ENCODE assay signal across 8 cellular contexts in the genomic region with DNA sequence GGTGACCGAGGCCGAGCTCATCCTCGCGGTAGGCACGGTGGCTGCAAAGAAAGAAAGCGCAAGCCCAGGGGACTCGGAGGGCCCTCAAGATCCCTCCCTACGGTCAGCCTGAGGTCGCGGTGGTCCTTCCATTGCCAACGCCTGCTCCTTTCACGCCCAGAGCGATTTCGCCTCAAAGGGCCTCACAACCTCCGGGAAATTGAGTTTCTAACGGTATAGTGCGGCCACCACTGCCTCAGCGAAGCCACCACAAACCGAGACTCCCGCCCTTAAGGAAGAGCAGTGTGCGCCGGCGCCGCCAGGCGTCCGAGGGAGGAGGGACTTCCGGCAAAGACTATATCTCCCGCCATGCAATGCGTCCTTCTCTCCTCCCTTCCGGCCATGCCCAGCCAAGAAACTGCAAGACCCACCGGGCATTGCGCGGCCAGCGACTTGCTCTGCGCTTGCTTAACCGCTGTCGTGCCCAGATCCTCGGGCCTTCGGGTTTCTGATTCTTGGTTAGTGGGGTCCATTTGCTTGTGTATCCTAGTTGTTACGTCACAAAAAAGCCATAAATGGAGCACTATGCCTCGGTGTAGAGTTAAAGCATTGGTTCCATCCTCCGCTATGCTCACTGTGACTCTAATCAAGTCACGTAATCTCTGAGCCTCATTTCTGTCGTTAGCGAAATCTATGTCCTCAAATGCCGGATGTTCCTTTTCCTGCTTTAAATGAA. TPM values are rescaled to one million over a fixed set of nuclear protein-coding genes. Genes with fewer than 3 reads are reported as not detected.
DNase-seq lines count a peak whose midpoint lies in the region; ATAC-seq and TF ChIP-seq lines count a peak whose summit lies in the region.

A gene with protein sequence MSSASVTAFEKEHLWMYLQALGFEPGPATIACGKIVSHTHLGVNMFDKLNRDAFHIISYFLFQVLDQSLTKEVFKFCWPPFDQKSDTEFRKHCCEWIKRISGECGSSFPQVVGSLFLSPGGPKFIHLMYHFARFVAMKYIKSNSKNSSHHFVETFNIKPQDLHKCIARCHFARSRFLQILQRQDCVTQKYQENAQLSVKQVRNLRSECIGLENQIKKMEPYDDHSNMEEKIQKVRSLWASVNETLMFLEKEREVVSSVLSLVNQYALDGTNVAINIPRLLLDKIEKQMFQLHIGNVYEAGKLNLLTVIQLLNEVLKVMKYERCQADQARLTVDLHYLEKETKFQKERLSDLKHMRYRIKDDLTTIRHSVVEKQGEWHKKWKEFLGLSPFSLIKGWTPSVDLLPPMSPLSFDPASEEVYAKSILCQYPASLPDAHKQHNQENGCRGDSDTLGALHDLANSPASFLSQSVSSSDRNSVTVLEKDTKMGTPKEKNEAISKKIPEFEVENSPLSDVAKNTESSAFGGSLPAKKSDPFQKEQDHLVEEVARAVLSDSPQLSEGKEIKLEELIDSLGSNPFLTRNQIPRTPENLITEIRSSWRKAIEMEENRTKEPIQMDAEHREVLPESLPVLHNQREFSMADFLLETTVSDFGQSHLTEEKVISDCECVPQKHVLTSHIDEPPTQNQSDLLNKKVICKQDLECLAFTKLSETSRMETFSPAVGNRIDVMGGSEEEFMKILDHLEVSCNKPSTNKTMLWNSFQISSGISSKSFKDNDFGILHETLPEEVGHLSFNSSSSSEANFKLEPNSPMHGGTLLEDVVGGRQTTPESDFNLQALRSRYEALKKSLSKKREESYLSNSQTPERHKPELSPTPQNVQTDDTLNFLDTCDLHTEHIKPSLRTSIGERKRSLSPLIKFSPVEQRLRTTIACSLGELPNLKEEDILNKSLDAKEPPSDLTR (minus strand): TSS at position 274 of the 715 bp plus-strand sequence. CDS start 253 bp downstream, at position 21.

- H3K9me2 ChIP-seq in PC-3 (replicated peaks; ENCODE audit: low read length): no peaks in the 10 kb centered on the region

- TSS peak; percentile 98 for BruUV-seq in PC-3 (replicated peaks; lab: Mats Ljungman, UMichigan)

- peak within 1 kb of the TSS; percentile 83 for H3K4me3 ChIP-seq in PC-3 (ENCODE audit: low read length)
- peak within 1 kb of the TSS; percentile 75 for H3K4me3 ChIP-seq in epithelial cell of esophagus (ENCODE audit: low read length)
- peak within 1 kb of the TSS; percentile 70 for H3K4me3 ChIP-seq in mononuclear cell (ENCODE audit: low read length)

- H3F3A ChIP-seq in PC-3 (ENCODE audit: low read length, unreplicated experiment): no peaks in the 10 kb centered on the region

- CTCF ChIA-PET in PC-3 (lab: Charles Lee): no interaction called here

- peaks cover 7% of the 10 kb centered on the region; the same call in 1 of the 2 replicates for H3K4me1 ChIP-seq in PC-3 (ENCODE audit: insufficient read depth, low read length)
- H3K4me1 ChIP-seq in mononuclear cell (ENCODE audit: insufficient read depth, low read length): peaks cover 25% of the 10 kb centered on the region

- peak within 1 kb of the TSS; percentile 92 for H3K4me2 ChIP-seq in PC-3 (ENCODE audit: low read length)

- no peak for TF ChIP-seq EP300 in Ishikawa (IDR thresholded peaks at IDR 0.05; ENCODE audit: borderline replicate concordance)

- H2AFZ ChIP-seq in PC-3 (ENCODE audit: low read length): peak within 1 kb of the TSS; percentile 93

- POLR2A ChIA-PET in PC-3 (lab: Charles Lee; ENCODE audit: unreplicated experiment): interaction anchor here (0.6 kb wide), 1 partner anchor 93 kb away, joined by 3 read pairs; no protein-coding TSS in a partner anchor

- peak within 1 kb of the TSS; percentile 88 for H3K9ac ChIP-seq in PC-3 (ENCODE audit: low read length)

- no peaks in the 10 kb centered on the region for H3K36me3 ChIP-seq in PC-3 (ENCODE audit: low read depth, low read length)

- peak; percentile 97 for DNase-seq in DMS53 (lab: John Stamatoyannopoulos, UW)
- DNase-seq in PC-3: peak; percentile 91
- peak; percentile 78 for DNase-seq in activated T-cell treated with anti-CD3 and anti-CD28 coated beads for 48 hours (ENCODE audit: low read depth)
- DNase-seq in epithelial cell of esophagus (ENCODE audit: low read depth): peak; percentile 97
- DNase-seq in stimulated activated CD8-positive, alpha-beta memory T cell treated with anti-CD3 and anti-CD28 coated beads, Interleukin-4, amount 100 ng/mL, for 1 hour (ENCODE audit: low read depth in 2 of 2, low spot score in 1 of 2): peak; percentile 76

- TF ChIP-seq CTCF in PC-3 (conservative IDR thresholded peaks at IDR 0.05; ENCODE audit: low read depth, low read length) (no peak), epithelial cell of esophagus (IDR thresholded peaks at IDR 0.05; ENCODE audit: insufficient read depth, low read depth, low read length, missing control alignments) (peak; percentile 62)

- no peaks in the 10 kb centered on the region for H3K27me3 ChIP-seq in PC-3 (ENCODE audit: low read length)
- no peaks in the 10 kb centered on the region for H3K27me3 ChIP-seq in mononuclear cell (ENCODE audit: insufficient read depth, low read length)

- ATAC-seq in GM21576 (IDR thresholded peaks at IDR 0.05; ENCODE audit: unreplicated experiment) (peak; percentile 97), PC-3 (peak; percentile 94)

- no peaks in the 10 kb centered on the region for H3K9me3 ChIP-seq in PC-3 (ENCODE audit: low read length)
- no peaks in the 10 kb centered on the region for H3K9me3 ChIP-seq in mononuclear cell (ENCODE audit: low read depth, low read length)

- peaks cover 48% of the 10 kb centered on the region for H3K79me2 ChIP-seq in PC-3 (ENCODE audit: low read length)

- no peak for TF ChIP-seq RAD21 in Ishikawa (IDR thresholded peaks at IDR 0.05; ENCODE audit: low read depth)

- intact Hi-C loops in PC-3 (cut with micrococcal nuclease): loop anchor here (5.0 to 10.0 kb wide), 2 partner anchors 70 to 132 kb away; partner anchors contain the start of gene DENND4C

- peak within 1 kb of the TSS; percentile 31 for H3K27ac ChIP-seq in PC-3 (ENCODE audit: low read length)

- H4K20me1 ChIP-seq in PC-3 (ENCODE audit: low read length): peaks cover 7% of the 10 kb centered on the region; the same call in 1 of the 2 replicates

TF ChIP-seq in Ishikawa, 13 proteins besides CTCF, POLR2A, EP300 and RAD21:
- TF ChIP-seq CEBPB (IDR thresholded peaks at IDR 0.05): peak; percentile 50; the same call in 1 of the 2 replicates
- no peak for TF ChIP-seq USF1 (IDR thresholded peaks at IDR 0.05)
- TF ChIP-seq MAX (IDR thresholded peaks at IDR 0.05): peak; percentile 84
- peak; percentile 85 for TF ChIP-seq TAF1 (IDR thresholded peaks at IDR 0.05; ENCODE audit: low read depth)
- no peak for TF ChIP-seq YY1 (IDR thresholded peaks at IDR 0.05; ENCODE audit: low read depth)
- no peak for TF ChIP-seq TEAD4 (IDR thresholded peaks at IDR 0.05)

RNA-seq across cellular contexts. Expression of the gene that starts here (rescaled TPM):
- total RNA-seq in PC-3 (2014; rRNA removed) (12.3 and 14.4 TPM in 2 replicates), mononuclear cell (23.5 TPM)

Comparison
In these comparisons a context has a peak if more than half of its experiments do, and no peak if none do; other contexts are left out.
1. Peak in every context shown above with its lines: DNase-seq, ATAC-seq, H3K4me3 ChIP-seq and H3K27ac ChIP-seq.